In the genomic region with DNA sequence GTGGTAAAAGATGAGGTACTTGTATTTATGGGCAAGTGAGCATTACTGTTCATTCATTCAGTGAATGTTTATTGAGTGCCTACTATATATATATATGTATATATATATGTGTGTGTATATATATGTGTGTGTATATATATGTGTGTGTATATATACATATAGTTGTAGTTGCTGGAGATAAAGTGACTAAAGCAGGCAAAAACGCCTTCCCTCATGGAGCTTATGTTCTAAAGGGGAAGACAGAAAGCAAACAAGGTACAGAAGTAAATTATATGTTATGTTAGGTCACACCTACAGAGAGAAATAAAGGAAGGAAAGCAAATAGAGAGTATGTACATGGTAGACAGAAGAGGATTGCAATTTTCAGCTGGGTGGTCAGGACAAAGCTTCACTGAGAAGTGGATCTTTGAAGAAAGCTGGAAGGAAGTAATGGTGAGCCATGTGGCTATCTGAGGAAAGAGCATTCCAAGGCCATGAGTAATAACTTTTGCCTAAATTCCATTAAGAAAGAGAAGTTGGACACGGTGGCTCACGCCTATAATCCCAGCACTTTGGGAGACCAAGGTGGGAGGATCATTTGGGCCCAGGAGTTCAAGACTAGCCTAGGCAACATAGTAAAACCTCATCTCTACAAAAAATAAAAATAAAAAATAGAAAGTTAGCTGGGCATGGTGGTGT, we compare ENCODE assay signal across 17 cellular contexts. TPM values are rescaled to one million over a fixed set of nuclear protein-coding genes. Genes with fewer than 3 reads are reported as not detected.
DNase-seq lines count a peak whose midpoint lies in the region; ATAC-seq and TF ChIP-seq lines count a peak whose summit lies in the region.
"Had no signal": no experiment of that assay in that cellular context is flagged by ENCODE, and none has a peak within 500 bp of the region (broad histone marks: within the 10 kb centered on the region; RNA-seq: fewer than 3 reads in every experiment).

No MANE protein-coding gene starts in this region.

- no peaks in the 10 kb centered on the region for H3K36me3 ChIP-seq in brain microvascular endothelial cell (replicated peaks)
- H3K36me3 ChIP-seq: gastrocnemius medialis, neutrophil, vagina had no signal

- in situ Hi-C loops in brain microvascular endothelial cell (cut with HindIII; ENCODE audit: low pct_ligation_motif_present, low sequenced_read_pairs) = no loop called here

- TF ChIP-seq CTCF in AG09319 (IDR thresholded peaks at IDR 0.05; ENCODE audit: low read depth, low read length) (no peak), brain microvascular endothelial cell (IDR thresholded peaks at IDR 0.05; ENCODE audit: low read depth, low read length, missing control alignments) (no peak), GM10248 (IDR thresholded peaks at IDR 0.05; ENCODE audit: control extremely low read depth, extremely low read depth, low read depth, missing control alignments) (no peak)

- H3K4me3 ChIP-seq in brain microvascular endothelial cell (ENCODE audit: low read depth, low read length) = no peak overlapping the region
- H3K4me3 ChIP-seq: gastrocnemius medialis, vagina had no signal

- peak; percentile 25 for DNase-seq in AG09319 (ENCODE audit: extremely low read depth, low read depth)
- peak; percentile 70 for DNase-seq in LHCN-M2 (ENCODE audit: low read depth)
- peak; percentile 67 for DNase-seq in brain microvascular endothelial cell
- peak; percentile 70 for DNase-seq in kidney glomerular epithelial cell (lab: John Stamatoyannopoulos, UW)
- DNase-seq in GM10248 (ENCODE audit: extremely low spot score) = no peak
- DNase-seq in COLO668 (lab: John Stamatoyannopoulos, UW; ENCODE audit: unreplicated experiment) = no peak
- no peak for DNase-seq in Kasumi-1 (lab: John Stamatoyannopoulos, UW)
- DNase-seq: activated CD4-positive, alpha-beta T cell treated with anti-CD3 and anti-CD28 coated beads for 1 hour; CD4-positive, alpha-beta memory T cell; gastrocnemius medialis; NCI-H510A had no signal

- CTCF ChIA-PET in GM10248 (lab: Yijun Ruan, JAX) = interaction anchor here (1.2 kb wide), 2 partner anchors 37 kb away, joined by 4 read pairs; no protein-coding TSS in a partner anchor

- no peaks in the 10 kb centered on the region for H3K27me3 ChIP-seq in brain microvascular endothelial cell (replicated peaks)
- H3K27me3 ChIP-seq: neutrophil, vagina had no signal

- no peak overlapping the region for H3K27ac ChIP-seq in brain microvascular endothelial cell
- H3K27ac ChIP-seq: gastrocnemius medialis, neutrophil, vagina had no signal

- no peak for ATAC-seq in GM19463 (IDR thresholded peaks at IDR 0.05; ENCODE audit: unreplicated experiment)
- ATAC-seq: gastrocnemius medialis, left lobe of liver had no signal

- POLR2A ChIA-PET in GM10248 (lab: Yijun Ruan, JAX) = no interaction called here

RNA-seq across cellular contexts. Expression of a gene that starts 33.5 kb away (rescaled TPM):
- total RNA-seq in LHCN-M2 (2014; rRNA removed) = 0.11 and 0.19 TPM in 2 replicates
- 0.05 TPM for polyA plus RNA-seq in LHCN-M2 (2012)
- total RNA-seq: activated T-helper 1 cell treated with anti-CD3 and anti-CD28 coated beads, Interleukin-12 subunit alpha, Interleukin-12 subunit beta, Interleukin-2, Interleukin-4 antibody, amounts not matched to agents 30 ng/mL and 10 ng/mL and 1 ng/mL, durations not matched to agents 14 hours and 24 hours and 36 hours; cardiac septum; CD4-positive, alpha-beta memory T cell; gastrocnemius medialis; left lobe of liver had no signal
- polyA plus RNA-seq: CD4-positive, alpha-beta memory T cell had no signal

RNA-seq across cellular contexts. Expression of a gene that starts 53.9 kb away (rescaled TPM):
- total RNA-seq in LHCN-M2 (2014; rRNA removed) = 0.06 and 0.40 TPM in 2 replicates
- 0.43 TPM for polyA plus RNA-seq in LHCN-M2 (2012)
- polyA plus RNA-seq: CD4-positive, alpha-beta memory T cell had no signal

RNA-seq across cellular contexts. Expression of a gene that starts 56.3 kb away (rescaled TPM):
- total RNA-seq in LHCN-M2 (2014; rRNA removed) = not detected in 2 replicates
- polyA plus RNA-seq in LHCN-M2 (2012) = not detected
- total RNA-seq: activated T-helper 1 cell treated with anti-CD3 and anti-CD28 coated beads, Interleukin-12 subunit alpha, Interleukin-12 subunit beta, Interleukin-2, Interleukin-4 antibody, amounts not matched to agents 30 ng/mL and 10 ng/mL and 1 ng/mL, durations not matched to agents 14 hours and 24 hours and 36 hours; cardiac septum; CD4-positive, alpha-beta memory T cell; gastrocnemius medialis; left lobe of liver; vagina had no signal
- polyA plus RNA-seq: CD4-positive, alpha-beta memory T cell had no signal

Comparison
In these comparisons a context has a peak if more than half of its experiments do, and no peak if none do; other contexts are left out.
1. DNase-seq: peak in AG09319 (single experiment), LHCN-M2 (single experiment), brain microvascular endothelial cell (single experiment) and kidney glomerular epithelial cell (single experiment); none in GM10248 (single experiment), COLO668 (single experiment) and Kasumi-1 (0 of 2).